Comparison of ENCODE assay signal across 6 cellular contexts in the genomic region with DNA sequence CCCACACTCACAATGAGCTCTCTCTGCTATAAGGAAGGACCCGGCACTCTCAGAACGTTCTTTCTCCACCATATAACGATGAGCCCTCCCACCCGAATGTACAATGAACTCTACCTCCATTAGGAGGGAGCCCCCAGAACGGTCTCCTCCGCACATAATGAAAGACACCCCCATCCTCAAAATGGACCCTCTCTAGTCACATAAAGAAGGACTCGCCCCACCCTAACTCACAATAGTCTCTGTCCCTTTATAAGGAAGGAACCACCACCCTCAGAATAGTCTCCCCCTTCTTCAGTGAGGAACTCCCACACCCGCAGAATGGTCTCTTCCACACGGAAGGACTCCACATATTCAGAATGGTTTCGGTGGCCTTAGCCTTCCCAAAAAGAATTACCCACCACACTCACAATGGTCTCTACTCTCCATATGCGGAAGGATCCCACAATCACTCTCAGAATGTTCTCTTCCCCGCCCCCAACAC. TPM values are rescaled to one million over a fixed set of nuclear protein-coding genes. Genes with fewer than 3 reads are reported as not detected.
A peak's percentile ranks its signal among the peaks of the same experiment; 100 is the strongest.
DNase-seq lines count a peak whose midpoint lies in the region; ATAC-seq and TF ChIP-seq lines count a peak whose summit lies in the region.

No MANE protein-coding gene starts in this region.

- intact Hi-C loops in Right ventricle myocardium superior (cut with DNase I), result no loop called here
- intact Hi-C loops in cardiac septum (cut with DNase I), result loop anchor here (5.0 to 10.0 kb wide), 2 partner anchors 174 to 266 kb away; no protein-coding TSS in a partner anchor

- no peak for DNase-seq in Right ventricle myocardium superior
- DNase-seq in cardiac septum (ENCODE audit: low spot score), result no peak
- no peak for DNase-seq in endothelial cell (ENCODE audit: low spot score)
- no peak for DNase-seq in stimulated activated CD4-positive, alpha-beta T cell treated with anti-CD3 and anti-CD28 coated beads, Interleukin-4, amount 100 ng/mL, for 1 hour

- ATAC-seq in Right ventricle myocardium superior (ENCODE audit: poor library complexity) (peak; percentile 7), HG03439 (IDR thresholded peaks at IDR 0.05; ENCODE audit: unreplicated experiment) (no peak)

- peaks cover 7% of the 10 kb centered on the region for H3K36me3 Mint-ChIP-seq in endothelial cell (ENCODE audit: low read depth, unreplicated experiment)

- H3K4me3 ChIP-seq in skin epidermis, result peak overlapping the region; percentile 42 to 65 (median 58)

- H3K27me3 Mint-ChIP-seq in endothelial cell (ENCODE audit: unreplicated experiment), result peaks cover 7% of the 10 kb centered on the region

- H3K9me3 Mint-ChIP-seq in endothelial cell (ENCODE audit: unreplicated experiment), result no peaks in the 10 kb centered on the region

- peaks cover 16% of the 10 kb centered on the region for H3K4me1 Mint-ChIP-seq in endothelial cell (ENCODE audit: unreplicated experiment)

- no peak for TF ChIP-seq CTCF in endothelial cell (IDR thresholded peaks at IDR 0.05; ENCODE audit: unreplicated experiment)

- peak overlapping the region; percentile 97 for H3K27ac Mint-ChIP-seq in endothelial cell (ENCODE audit: unreplicated experiment)

- H3K4me3 Mint-ChIP-seq in endothelial cell (ENCODE audit: unreplicated experiment), result peak overlapping the region; percentile 96

- H3K27ac ChIP-seq in skin epidermis, result peak overlapping the region in 20 of 21 experiments; percentile 42 to 87 (median 76)

RNA-seq across cellular contexts. Expression of a gene that starts 0.5 kb away (rescaled TPM):
- total RNA-seq in Right ventricle myocardium superior (12.9 TPM), cardiac septum (13.0 TPM), endothelial cell (ENCODE audit: unreplicated experiment) (27.2 TPM)

RNA-seq across cellular contexts. Expression of a gene that starts 7.9 kb away (rescaled TPM):
- total RNA-seq in Right ventricle myocardium superior (3.0 TPM), cardiac septum (2.7 TPM), endothelial cell (ENCODE audit: unreplicated experiment) (7.0 TPM)

RNA-seq across cellular contexts. Expression of a gene that starts 13.2 kb away (rescaled TPM):
- 56.2 TPM for total RNA-seq in Right ventricle myocardium superior
- 42.2 TPM for total RNA-seq in cardiac septum
- 80.1 TPM for total RNA-seq in endothelial cell (ENCODE audit: unreplicated experiment)

RNA-seq across cellular contexts. Expression of a gene that starts 13.4 kb away (rescaled TPM):
- total RNA-seq in Right ventricle myocardium superior (79.7 TPM), cardiac septum (49.8 TPM), endothelial cell (ENCODE audit: unreplicated experiment) (70.6 TPM)

RNA-seq across cellular contexts. Expression of a gene that starts 46.4 kb away (rescaled TPM):
- 16.7 TPM for total RNA-seq in Right ventricle myocardium superior
- 29.1 TPM for total RNA-seq in cardiac septum
- total RNA-seq in endothelial cell (ENCODE audit: unreplicated experiment), result 48.8 TPM
